In the genomic region with DNA sequence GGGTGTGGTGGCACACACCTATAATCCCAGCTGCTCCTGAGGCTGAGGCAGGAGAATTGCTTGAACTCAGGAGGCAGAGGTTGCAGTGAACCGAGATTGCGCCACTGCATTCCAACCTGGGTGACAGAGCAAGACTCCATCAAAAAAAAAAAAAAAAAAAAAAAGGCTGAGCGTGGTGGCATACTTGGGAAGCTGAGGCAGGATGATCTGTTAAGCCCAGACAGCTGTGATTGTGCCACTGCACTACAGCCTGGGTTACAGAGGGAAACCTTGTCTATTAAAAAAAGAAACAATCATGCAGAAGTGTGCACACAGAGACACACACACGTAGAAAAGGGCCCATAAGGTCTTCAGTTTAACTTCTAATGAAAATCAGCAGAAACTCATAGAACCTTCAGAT, we compare ENCODE assay signal across 31 cellular contexts.
DNase-seq lines count a peak whose midpoint lies in the region; ATAC-seq and TF ChIP-seq lines count a peak whose summit lies in the region.
"Had no signal": no experiment of that assay in that cellular context is flagged by ENCODE, and none has a peak within 500 bp of the region (broad histone marks: within the 10 kb centered on the region; RNA-seq: fewer than 3 reads in every experiment).

No MANE protein-coding gene starts in this region.

- H3K4me3 Mint-ChIP-seq in activated CD4-positive, alpha-beta T cell treated with anti-CD3 and anti-CD28 coated beads, Interleukin-2, amount 10 ng/mL, durations not matched to agents 24 days and 14 days = no peak overlapping the region
- H3K4me3 Mint-ChIP-seq: activated naive CD8-positive, alpha-beta T cell treated with anti-CD3 and anti-CD28 coated beads, Interleukin-2, amount 50 U/mL, for 24 hours; dendritic cell treated with granulocyte-macrophage colony-stimulating factor and Interleukin-4, amounts not matched to agents 40 ng/mL and 50 ng/mL, for 4 days; nephron; T-helper 17 cell had no signal

- peak overlapping the region in 1 of 2 experiments; percentile 43; a peak in 2 of 4 replicates for H3K27ac ChIP-seq in SK-N-SH (ENCODE audit: low read depth in 2 of 2, low read length in 1 of 2)
- H3K27ac ChIP-seq in smooth muscle cell (ENCODE audit: low read depth) = peak overlapping the region; percentile 72
- H3K27ac ChIP-seq: 22Rv1, C4-2B, HL-60, SK-N-MC, testis had no signal

- H3K36me3 ChIP-seq in SK-N-SH (replicated peaks in 1 of 2; ENCODE audit: control insufficient read depth in 1 of 2, insufficient read depth in 2 of 2, low read length in 1 of 2) (peaks cover 5 to 7% of the 10 kb centered on the region in 2 experiments), smooth muscle cell (ENCODE audit: low read depth) (no peaks in the 10 kb centered on the region)

- H3K4me3 ChIP-seq in SK-N-SH (ENCODE audit: low read depth in 2 of 2, low read length in 1 of 2) = no peak overlapping the region
- no peak overlapping the region for H3K4me3 ChIP-seq in fibroblast of villous mesenchyme (ENCODE audit: low read depth, low read length)
- H3K4me3 ChIP-seq in smooth muscle cell = no peak overlapping the region
- H3K4me3 ChIP-seq: SK-N-MC, testis had no signal

- no peaks in the 10 kb centered on the region for H3K36me3 Mint-ChIP-seq in activated CD4-positive, alpha-beta T cell treated with anti-CD3 and anti-CD28 coated beads, Interleukin-2, amount 10 ng/mL, durations not matched to agents 24 days and 14 days (ENCODE audit: low read depth)

- H3K9me2 ChIP-seq in SK-N-SH = no peaks in the 10 kb centered on the region

- H3K27ac Mint-ChIP-seq in activated CD4-positive, alpha-beta T cell treated with anti-CD3 and anti-CD28 coated beads, Interleukin-2, amount 10 ng/mL, durations not matched to agents 24 days and 14 days = no peak overlapping the region
- H3K27ac Mint-ChIP-seq: activated naive CD8-positive, alpha-beta T cell treated with anti-CD3 and anti-CD28 coated beads, Interleukin-2, amount 50 U/mL, for 24 hours; dendritic cell treated with granulocyte-macrophage colony-stimulating factor and Interleukin-4, amounts not matched to agents 40 ng/mL and 50 ng/mL, for 4 days; nephron; T-helper 17 cell had no signal

- no peak for ATAC-seq in SK-N-SH treated with all-trans-retinoic acid at 6 μM for 48 hours
- ATAC-seq in HG03097 (IDR thresholded peaks at IDR 0.05; ENCODE audit: low FRiP score, unreplicated experiment) = no peak
- ATAC-seq: activated naive CD8-positive, alpha-beta T cell treated with anti-CD3 and anti-CD28 coated beads, Interleukin-2, amount 50 U/mL, for 24 hours; left cardiac atrium; stimulated activated naive CD8-positive, alpha-beta T cell treated with anti-CD3 and anti-CD28 coated beads, Interleukin-15, Interleukin-2, amounts not matched to agents 100 U/mL and 50 U/mL, for 24 hours; T-helper 17 cell had no signal

- no peaks in the 10 kb centered on the region for H3K27me3 Mint-ChIP-seq in activated CD4-positive, alpha-beta T cell treated with anti-CD3 and anti-CD28 coated beads, Interleukin-2, amount 10 ng/mL, durations not matched to agents 24 days and 14 days
- H3K27me3 Mint-ChIP-seq: activated naive CD8-positive, alpha-beta T cell treated with anti-CD3 and anti-CD28 coated beads, Interleukin-2, amount 50 U/mL, for 24 hours; dendritic cell treated with granulocyte-macrophage colony-stimulating factor and Interleukin-4, amounts not matched to agents 40 ng/mL and 50 ng/mL, for 4 days had no signal

- H3K9me3 Mint-ChIP-seq in activated CD4-positive, alpha-beta T cell treated with anti-CD3 and anti-CD28 coated beads, Interleukin-2, amount 10 ng/mL, durations not matched to agents 24 days and 14 days = no peaks in the 10 kb centered on the region
- H3K9me3 Mint-ChIP-seq: activated naive CD8-positive, alpha-beta T cell treated with anti-CD3 and anti-CD28 coated beads, Interleukin-2, amount 50 U/mL, for 24 hours; dendritic cell treated with granulocyte-macrophage colony-stimulating factor and Interleukin-4, amounts not matched to agents 40 ng/mL and 50 ng/mL, for 4 days; nephron had no signal

- H3K9ac ChIP-seq in SK-N-SH (no peak overlapping the region), smooth muscle cell (ENCODE audit: low read depth) (no peak overlapping the region)

- H3K9me3 ChIP-seq in SK-N-SH (no peaks in the 10 kb centered on the region), smooth muscle cell (replicated peaks; ENCODE audit: low read depth) (no peaks in the 10 kb centered on the region)
- H3K9me3 ChIP-seq: testis had no signal

- H3K4me1 ChIP-seq in SK-N-SH (ENCODE audit: control insufficient read depth in 1 of 2, insufficient read depth in 2 of 2, low read depth in 1 of 2, low read length in 1 of 2) = peaks cover 18 to 25% of the 10 kb centered on the region in 2 experiments; a peak in 3 of 4 replicates
- H3K4me1 ChIP-seq in smooth muscle cell (ENCODE audit: low read depth) = peaks cover 9% of the 10 kb centered on the region

- H3K4me2 ChIP-seq in SK-N-SH = peak overlapping the region; percentile 58
- peak overlapping the region; percentile 57 for H3K4me2 ChIP-seq in smooth muscle cell

- no peak for TF ChIP-seq EP300 in SK-N-SH (IDR thresholded peaks at IDR 0.05; ENCODE audit: borderline replicate concordance in 1 of 2, low read depth in 1 of 2, low read length in 1 of 2)

- intact Hi-C loops in activated CD4-positive, alpha-beta T cell treated with anti-CD3 and anti-CD28 coated beads, Interleukin-2, amount 10 ng/mL, durations not matched to agents 24 days and 14 days (cut with micrococcal nuclease) = no loop called here

- H3K4me1 Mint-ChIP-seq in activated CD4-positive, alpha-beta T cell treated with anti-CD3 and anti-CD28 coated beads, Interleukin-2, amount 10 ng/mL, durations not matched to agents 24 days and 14 days = no peaks in the 10 kb centered on the region
- H3K4me1 Mint-ChIP-seq: activated naive CD8-positive, alpha-beta T cell treated with anti-CD3 and anti-CD28 coated beads, Interleukin-2, amount 50 U/mL, for 24 hours; T-helper 17 cell had no signal

- TF ChIP-seq RAD21 in SK-N-SH (IDR thresholded peaks at IDR 0.05; ENCODE audit: low read length) = no peak

- H3F3A ChIP-seq in SK-N-SH (replicated peaks; ENCODE audit: insufficient read depth) (no peaks in the 10 kb centered on the region), smooth muscle cell (ENCODE audit: low read depth) (peaks cover 19% of the 10 kb centered on the region)

- POLR2A ChIA-PET in SK-N-SH (lab: Yijun Ruan, JAX) = no interaction called here

- no peaks in the 10 kb centered on the region for H3K79me2 ChIP-seq in SK-N-SH (ENCODE audit: insufficient read depth)
- peaks cover 31% of the 10 kb centered on the region for H3K79me2 ChIP-seq in smooth muscle cell (ENCODE audit: low read depth)

- H2AFZ ChIP-seq in SK-N-SH (ENCODE audit: low read depth) = no peak overlapping the region
- H2AFZ ChIP-seq in smooth muscle cell (ENCODE audit: low read depth) = no peak overlapping the region

- TF ChIP-seq CTCF in SK-N-SH (IDR thresholded peaks at IDR 0.05) (no peak), fibroblast of villous mesenchyme (IDR thresholded peaks at IDR 0.05; ENCODE audit: insufficient read depth, low read depth, low read length) (no peak), smooth muscle cell (IDR thresholded peaks at IDR 0.05; ENCODE audit: borderline replicate concordance, insufficient read depth, poor library complexity, severe bottlenecking) (no peak)

- DNase-seq in SK-N-SH (no peak), amniotic epithelial cell (ENCODE audit: low read depth) (peak; percentile 54), fibroblast of villous mesenchyme (ENCODE audit: low read depth) (peak; percentile 41), smooth muscle cell (lab: John Stamatoyannopoulos, UW; ENCODE audit: unreplicated experiment) (no peak), MV-4-11 (lab: John Stamatoyannopoulos, UW) (no peak)
- DNase-seq in activated CD4-positive, alpha-beta T cell treated with anti-CD3 and anti-CD28 coated beads, Interleukin-2, amount 10 ng/mL, durations not matched to agents 24 days and 14 days = no peak
- DNase-seq: activated CD4-positive, CD25-positive, alpha-beta regulatory T cell; activated naive CD8-positive, alpha-beta T cell treated with anti-CD3 and anti-CD28 coated beads, Interleukin-2, amount 50 U/mL, for 24 hours; activated T-cell treated with anti-CD3 and anti-CD28 coated beads, Interleukin-2, amount 50 U/mL, for 48 hours; COR-L47; DMS79; GOT3; hippocampal formation; Karpas-422; left cardiac atrium; NCI-H1694; NCI-H2171; NCI-H510A; RPMI8226; stimulated activated CD4-positive, alpha-beta T cell treated with anti-CD3 and anti-CD28 coated beads, Interleukin-2, amount 100 ng/mL, for 24 hours; stimulated activated naive CD8-positive, alpha-beta T cell treated with anti-CD3 and anti-CD28 coated beads, Interleukin-15, Interleukin-2, amounts not matched to agents 100 U/mL and 50 U/mL, for 24 hours; T-helper 17 cell; testis had no signal

- H4K20me1 ChIP-seq in SK-N-SH (ENCODE audit: insufficient read depth) = no peaks in the 10 kb centered on the region
- H4K20me1 ChIP-seq in smooth muscle cell (ENCODE audit: low read depth) = peaks cover 38% of the 10 kb centered on the region

- WGBS in SK-N-SH (ENCODE audit: low lambda C conversion rate) = 93% methylated on average over 4 of the region's 4 CpGs
- WGBS in smooth muscle cell (ENCODE audit: low lambda C conversion rate) = 76% methylated on average over 4 of the region's 4 CpGs

- H3K27me3 ChIP-seq in SK-N-SH (ENCODE audit: insufficient read depth) (no peaks in the 10 kb centered on the region), smooth muscle cell (ENCODE audit: low read depth) (no peaks in the 10 kb centered on the region)
- H3K27me3 ChIP-seq: testis had no signal

- CTCF ChIA-PET in SK-N-SH (lab: Yijun Ruan, JAX) = interaction anchor here (0.6 kb wide), 1 partner anchor 108 kb away, joined by 3 read pairs; no protein-coding TSS in a partner anchor

TF ChIP-seq in SK-N-SH, 30 proteins besides CTCF, POLR2A, EP300 and RAD21 (continues in another document):
- TF ChIP-seq EZH2phosphoT487 (IDR thresholded peaks at IDR 0.05; ENCODE audit: borderline replicate concordance, low read depth) = no peak
- no peak for TF ChIP-seq CHD2 (IDR thresholded peaks at IDR 0.05; ENCODE audit: low read length, partially characterized antibody)

TF ChIP-seq in SK-N-SH treated with all-trans-retinoic acid at 6 μM for 48 hours, 23 proteins besides CTCF, POLR2A, EP300 and RAD21 (continues in another document):
- TF ChIP-seq ZC3H10 (CRISPR knock-in tag; IDR thresholded peaks at IDR 0.05) (no peak), TOX (CRISPR knock-in tag; IDR thresholded peaks at IDR 0.05; ENCODE audit: borderline replicate concordance) (no peak), CSDC2 (CRISPR knock-in tag; IDR thresholded peaks at IDR 0.05) (no peak), ARNTL (CRISPR knock-in tag; IDR thresholded peaks at IDR 0.05; ENCODE audit: borderline replicate concordance, low read depth) (no peak)

Comparison
In these comparisons a context has a peak if more than half of its experiments do, and no peak if none do; other contexts are left out.
1. DNase-seq: peak in amniotic epithelial cell (single experiment) and fibroblast of villous mesenchyme (single experiment); none in SK-N-SH (single experiment), smooth muscle cell (single experiment), activated CD4-positive, alpha-beta T cell treated with anti-CD3 and anti-CD28 coated beads, Interleukin-2, amount 10 ng/mL, durations not matched to agents 24 days and 14 days (single experiment) and MV-4-11 (single experiment).